ENCODE assay signal across 14 cellular contexts in the genomic region with DNA sequence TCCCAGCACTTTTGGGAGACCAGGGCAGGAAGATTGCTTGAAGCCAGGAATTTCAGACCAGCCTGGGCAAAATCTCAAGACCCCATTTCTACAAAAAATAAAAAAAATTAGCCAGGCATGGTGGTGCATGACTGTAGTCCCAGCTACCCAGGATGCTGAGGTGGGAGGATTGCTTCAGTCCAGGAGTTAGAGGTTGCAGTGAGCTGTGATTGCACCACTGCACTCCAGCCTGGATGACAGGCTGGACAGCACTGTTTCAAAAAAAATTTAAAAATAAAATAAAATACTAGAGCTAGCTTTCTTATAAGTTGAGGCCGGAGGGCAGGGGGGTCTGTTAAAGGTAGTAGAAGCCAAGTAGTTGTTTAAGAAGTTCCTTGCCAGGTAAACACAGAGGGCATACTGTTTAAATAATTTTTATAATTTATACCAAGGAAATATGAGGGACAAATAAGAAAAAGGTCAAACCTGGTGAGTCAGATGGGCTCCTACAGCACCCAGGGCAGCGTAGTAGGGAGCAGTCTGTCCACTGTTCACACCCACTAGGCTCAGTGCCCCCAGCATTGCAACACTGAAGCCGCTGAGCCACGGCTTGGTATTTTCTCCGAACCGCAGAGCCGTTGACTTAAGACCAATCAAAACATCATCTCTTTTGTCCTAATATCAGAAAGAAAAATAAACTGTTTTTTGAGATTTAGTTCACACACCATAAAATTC. TPM values are rescaled to one million over a fixed set of nuclear protein-coding genes. Genes with fewer than 3 reads are reported as not detected.
DNase-seq lines count a peak whose midpoint lies in the region; ATAC-seq and TF ChIP-seq lines count a peak whose summit lies in the region.
"Had no signal": no experiment of that assay in that cellular context is flagged by ENCODE, and none has a peak within 500 bp of the region (broad histone marks: within the 10 kb centered on the region; RNA-seq: fewer than 3 reads in every experiment).

No MANE protein-coding gene starts in this region.

- ATAC-seq in HG03432 (IDR thresholded peaks at IDR 0.05; ENCODE audit: unreplicated experiment) (no peak), GM21390 (IDR thresholded peaks at IDR 0.05; ENCODE audit: unreplicated experiment) (no peak)

- H3K27ac ChIP-seq in thyroid gland = peak overlapping the region in 1 of 3 donors; percentile 19
- H3K27ac ChIP-seq: vagina had no signal

- no peaks in the 10 kb centered on the region for H3K9me3 Mint-ChIP-seq in activated T-cell treated with anti-CD3 and anti-CD28 coated beads, Interleukin-2, amount 50 U/mL, for 24 hours
- H3K9me3 Mint-ChIP-seq: activated CD8-positive, alpha-beta T cell treated with anti-CD3 and anti-CD28 coated beads for 36 hours; IgD-negative memory B cell had no signal

- H3K9me3 ChIP-seq in thyroid gland = no peaks in the 10 kb centered on the region
- H3K9me3 ChIP-seq: vagina had no signal

- H3K4me3 Mint-ChIP-seq in activated T-cell treated with anti-CD3 and anti-CD28 coated beads, Interleukin-2, amount 50 U/mL, for 24 hours = no peak overlapping the region
- H3K4me3 Mint-ChIP-seq: activated CD8-positive, alpha-beta T cell treated with anti-CD3 and anti-CD28 coated beads for 36 hours; IgD-negative memory B cell had no signal

- peaks cover 69% of the 10 kb centered on the region for H3K36me3 Mint-ChIP-seq in activated T-cell treated with anti-CD3 and anti-CD28 coated beads, Interleukin-2, amount 50 U/mL, for 24 hours (ENCODE audit: low read depth)

- no peak for TF ChIP-seq CTCF in fibroblast of the aortic adventitia (IDR thresholded peaks at IDR 0.05; ENCODE audit: insufficient read depth, low read length)
- no peak for TF ChIP-seq CTCF in thyroid gland (IDR thresholded peaks at IDR 0.05)

- H3K27ac Mint-ChIP-seq in activated T-cell treated with anti-CD3 and anti-CD28 coated beads, Interleukin-2, amount 50 U/mL, for 24 hours = peak overlapping the region; percentile 20

- intact Hi-C loops in thyroid gland (cut with DNase I) = loop anchor here (10.0 kb wide), 2 partner anchors 192 to 812 kb away; no protein-coding TSS in a partner anchor

- peaks cover 15% of the 10 kb centered on the region for H3K4me1 Mint-ChIP-seq in activated T-cell treated with anti-CD3 and anti-CD28 coated beads, Interleukin-2, amount 50 U/mL, for 24 hours (ENCODE audit: low read depth)

- H3K4me3 ChIP-seq in fibroblast of the aortic adventitia (ENCODE audit: low read depth, low read length) (no peak overlapping the region), thyroid gland (replicated peaks in 1 of 3) (no peak overlapping the region)
- H3K4me3 ChIP-seq: vagina had no signal

- TF ChIP-seq POLR2A in thyroid gland (IDR thresholded peaks at IDR 0.05) = no peak

- 54 to 64% methylated on average over 7 of the region's 7 CpGs for WGBS in thyroid gland, 2 donors

- DNase-seq in activated T-cell treated with anti-CD3 and anti-CD28 coated beads, Interleukin-2, amount 50 U/mL, for 24 hours = no peak
- DNase-seq in activated T-cell treated with anti-CD3 and anti-CD28 coated beads for 4 hours (no peak), SKM-1 treated with dmso at 0.1 percent for 144 hours (lab: John Stamatoyannopoulos, UW; ENCODE audit: unreplicated experiment) (peak; percentile 34), fibroblast of the aortic adventitia (ENCODE audit: low read depth) (peak; percentile 88), thyroid gland (peak; percentile 11 to 28)
- DNase-seq in stimulated activated CD8-positive, alpha-beta memory T cell treated with anti-CD3 and anti-CD28 coated beads, Interleukin-4, amount 100 ng/mL, for 48 hours = no peak
- DNase-seq: activated CD8-positive, alpha-beta T cell treated with anti-CD3 and anti-CD28 coated beads for 36 hours; amniotic stem cell; DND-41; posterior cingulate gyrus had no signal

- H3K36me3 ChIP-seq in thyroid gland = peaks cover 0 to 1% of the 10 kb centered on the region in 2 donors

- no peaks in the 10 kb centered on the region for H3K27me3 Mint-ChIP-seq in activated T-cell treated with anti-CD3 and anti-CD28 coated beads, Interleukin-2, amount 50 U/mL, for 24 hours
- H3K27me3 Mint-ChIP-seq: activated CD8-positive, alpha-beta T cell treated with anti-CD3 and anti-CD28 coated beads for 36 hours; IgD-negative memory B cell had no signal

- no peaks in the 10 kb centered on the region for H3K27me3 ChIP-seq in thyroid gland
- H3K27me3 ChIP-seq: vagina had no signal

- H3K4me1 ChIP-seq in thyroid gland = peaks cover 5 to 6% of the 10 kb centered on the region in 2 donors
- H3K4me1 ChIP-seq: vagina had no signal

RNA-seq across cellular contexts. Expression of gene COQ2, which starts 17.3 kb away (rescaled TPM):
- total RNA-seq in fibroblast of the aortic adventitia (ENCODE audit: low replicate concordance) (7.4 and 16.1 TPM in 2 replicates), thyroid gland (10 to 100 TPM in 3 of 4 donors, 1 to 10 TPM in 1; 6.0 to 29.1 (median 14.0) TPM)

Comparison
In these comparisons a context has a peak if more than half of its experiments do, and no peak if none do; other contexts are left out.
1. DNase-seq: peak in SKM-1 treated with dmso at 0.1 percent for 144 hours (single experiment), fibroblast of the aortic adventitia (single experiment) and thyroid gland (2 of 2); none in activated T-cell treated with anti-CD3 and anti-CD28 coated beads, Interleukin-2, amount 50 U/mL, for 24 hours (single experiment), activated T-cell treated with anti-CD3 and anti-CD28 coated beads for 4 hours (single experiment) and stimulated activated CD8-positive, alpha-beta memory T cell treated with anti-CD3 and anti-CD28 coated beads, Interleukin-4, amount 100 ng/mL, for 48 hours (single experiment).